In the genomic region with DNA sequence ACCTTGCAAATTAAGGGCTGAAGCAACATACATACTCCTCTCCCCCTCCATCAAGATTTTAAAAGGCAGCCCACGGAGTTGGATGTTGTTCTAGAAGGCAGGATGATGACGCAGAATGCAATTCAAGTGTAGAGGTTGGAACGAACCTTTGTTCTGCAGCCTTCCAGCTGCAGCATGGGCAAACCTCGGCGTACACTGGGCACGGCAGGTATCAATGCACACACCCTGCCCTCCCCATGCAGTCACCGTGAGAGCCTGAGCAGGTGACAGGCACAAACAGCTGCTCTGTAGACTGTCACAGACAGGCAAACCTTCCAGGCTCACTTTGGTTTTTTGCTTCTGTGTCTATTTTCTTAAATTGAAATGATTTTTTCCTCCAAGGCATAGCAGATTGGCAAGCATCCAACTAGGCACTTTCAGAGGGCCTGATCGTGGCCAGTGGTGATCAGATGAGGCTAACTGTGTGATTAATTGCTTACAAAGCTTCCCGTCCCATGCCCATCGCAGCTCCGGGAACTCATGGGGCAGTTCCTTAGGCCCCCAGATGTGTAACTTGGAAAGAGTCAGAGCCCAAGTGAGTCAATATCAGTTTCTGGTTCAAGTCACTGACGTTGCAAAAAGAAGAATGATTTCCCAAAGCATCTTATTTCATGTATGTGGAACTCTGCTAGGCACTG, we compare ENCODE assay signal across 8 cellular contexts.
DNase-seq lines count a peak whose midpoint lies in the region; ATAC-seq, FAIRE-seq and TF ChIP-seq lines count a peak whose summit lies in the region.

No MANE protein-coding gene starts in this region.

- H3K4me2 ChIP-seq in astrocyte (ENCODE audit: low read length), result peak overlapping the region; percentile 57
- H3K4me2 ChIP-seq in mesendoderm (ENCODE audit: low read length), result no peak overlapping the region

- FAIRE-seq in astrocyte (lab: Jason Lieb, UNC), result peak; percentile 73

- no peaks in the 10 kb centered on the region for H3K36me3 Mint-ChIP-seq in astrocyte (ENCODE audit: low read depth, unreplicated experiment)

- H3K9me3 Mint-ChIP-seq in astrocyte (ENCODE audit: unreplicated experiment), result no peaks in the 10 kb centered on the region

- no peak overlapping the region for H4K8ac ChIP-seq in mesendoderm (ENCODE audit: low read depth, low read length)

- peak overlapping the region; percentile 23 for H3K9ac ChIP-seq in astrocyte (ENCODE audit: low read length)
- no peak overlapping the region for H3K9ac ChIP-seq in mesendoderm (ENCODE audit: low read length)

- H3K27me3 Mint-ChIP-seq in astrocyte (ENCODE audit: low read depth, unreplicated experiment), result no peaks in the 10 kb centered on the region

- no peaks in the 10 kb centered on the region for H3K79me1 ChIP-seq in mesendoderm (ENCODE audit: low read length)

- no peak overlapping the region for H2BK15ac ChIP-seq in mesendoderm (replicated peaks; ENCODE audit: low read depth)

- H3K4me1 ChIP-seq in astrocyte (ENCODE audit: insufficient read depth, low read length), result peaks cover 49% of the 10 kb centered on the region
- peaks cover 17% of the 10 kb centered on the region for H3K4me1 ChIP-seq in mesendoderm (ENCODE audit: control insufficient read depth, low read depth, low read length)

- H3K36me3 ChIP-seq in astrocyte (ENCODE audit: insufficient read depth, low read length), result no peaks in the 10 kb centered on the region
- H3K36me3 ChIP-seq in mesendoderm (ENCODE audit: control insufficient read depth, insufficient read depth, low read length), result no peaks in the 10 kb centered on the region

- no peak overlapping the region for H3K4me3 ChIP-seq in astrocyte (ENCODE audit: insufficient read depth, low read depth, low read length)
- no peak overlapping the region for H3K4me3 ChIP-seq in mesendoderm (ENCODE audit: low read length)

- H2AK5ac ChIP-seq in mesendoderm (ENCODE audit: low read length), result no peak overlapping the region

- no peak for TF ChIP-seq CTCF in astrocyte (IDR thresholded peaks at IDR 0.05; ENCODE audit: insufficient read depth, low read depth, low read length)

- no peak overlapping the region for H2BK120ac ChIP-seq in mesendoderm (ENCODE audit: low read depth, low read length)

- H2BK5ac ChIP-seq in mesendoderm (ENCODE audit: low read length), result no peak overlapping the region

- H3K27me3 ChIP-seq in astrocyte (ENCODE audit: insufficient read depth, low read length), result no peaks in the 10 kb centered on the region
- no peaks in the 10 kb centered on the region for H3K27me3 ChIP-seq in mesendoderm (ENCODE audit: insufficient read depth, low read length, poor library complexity)

- no peak overlapping the region for H3K23ac ChIP-seq in mesendoderm (ENCODE audit: low read length)

- peak overlapping the region; percentile 9 for H3K27ac ChIP-seq in astrocyte (ENCODE audit: low read depth, low read length)
- peak overlapping the region; percentile 42 for H3K27ac ChIP-seq in mesendoderm (ENCODE audit: low read depth, low read length)

- H3K27ac Mint-ChIP-seq in astrocyte (ENCODE audit: unreplicated experiment), result peak overlapping the region; percentile 51

- H3K79me2 ChIP-seq in astrocyte (ENCODE audit: insufficient read depth, low read length) (no peaks in the 10 kb centered on the region), mesendoderm (ENCODE audit: control insufficient read depth, insufficient read depth, low read length) (no peaks in the 10 kb centered on the region)

- peak overlapping the region; percentile 5 for H2AFZ ChIP-seq in astrocyte (ENCODE audit: low read depth, low read length)

- ATAC-seq in HG02798 (IDR thresholded peaks at IDR 0.05; ENCODE audit: poor library complexity, unreplicated experiment) (no peak), GM18511 (IDR thresholded peaks at IDR 0.05; ENCODE audit: unreplicated experiment) (no peak), GM19328 (IDR thresholded peaks at IDR 0.05; ENCODE audit: unreplicated experiment) (no peak)

- H3K4me3 Mint-ChIP-seq in astrocyte (ENCODE audit: unreplicated experiment), result no peak overlapping the region

- H3K4ac ChIP-seq in mesendoderm (ENCODE audit: low read depth, low read length), result no peak overlapping the region

- H3K56ac ChIP-seq in mesendoderm (ENCODE audit: low read length), result peak overlapping the region; percentile 37

- DNase-seq in DMS79 (lab: John Stamatoyannopoulos, UW) (peak; percentile 87), NCI-H2107 treated with DMSO at 0.1 percent for 48 hours (lab: John Stamatoyannopoulos, UW; ENCODE audit: unreplicated experiment) (peak; percentile 92), astrocyte (ENCODE audit: low read depth) (peak; percentile 90), mesendoderm (no peak), cerebellum (ENCODE audit: low spot score) (no peak)

- no peaks in the 10 kb centered on the region for H4K20me1 ChIP-seq in astrocyte (ENCODE audit: insufficient read depth, low read length)

- no peak overlapping the region for H3K18ac ChIP-seq in mesendoderm (ENCODE audit: low read length)

- H3K4me1 Mint-ChIP-seq in astrocyte (ENCODE audit: low read depth, unreplicated experiment), result peaks cover 50% of the 10 kb centered on the region

- no peaks in the 10 kb centered on the region for H3K9me3 ChIP-seq in astrocyte (ENCODE audit: insufficient read depth, low read depth, low read length)

- H4K5ac ChIP-seq in mesendoderm (ENCODE audit: low read length), result no peak overlapping the region

- WGBS in mesendoderm (ENCODE audit: extremely low coverage, insufficient coverage, low lambda C conversion rate), result no CpG with 5 or more reads among the region's 12 CpGs

Comparison
In these comparisons a context has a peak if more than half of its experiments do, and no peak if none do; other contexts are left out.
1. DNase-seq: peak in DMS79 (single experiment), NCI-H2107 treated with DMSO at 0.1 percent for 48 hours (single experiment) and astrocyte (single experiment); none in mesendoderm (single experiment) and cerebellum (single experiment).